ENCODE assay signal across 37 cellular contexts in the genomic region with DNA sequence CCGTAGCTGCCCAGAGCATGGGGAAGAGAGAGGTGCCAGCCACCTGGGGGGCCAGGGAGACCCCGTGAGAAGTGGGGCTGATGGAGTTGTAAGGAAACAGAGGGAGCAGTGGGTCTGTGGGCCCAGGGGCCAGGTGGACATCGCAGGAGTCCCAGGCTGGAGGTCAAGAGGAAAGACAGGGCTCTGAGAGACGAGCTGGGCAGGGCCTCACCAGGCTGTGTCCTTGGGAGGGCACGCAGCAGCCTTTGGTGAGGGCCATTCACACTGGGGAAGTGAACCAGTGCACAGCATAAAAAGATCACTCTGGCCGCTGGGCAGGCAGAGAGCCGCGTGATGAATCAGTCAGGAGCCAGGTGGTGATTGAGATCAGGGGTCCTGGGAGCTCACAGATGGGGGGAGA.
DNase-seq lines count a peak whose midpoint lies in the region; ATAC-seq, FAIRE-seq and TF ChIP-seq lines count a peak whose summit lies in the region.
"Had no signal": no experiment of that assay in that cellular context is flagged by ENCODE, and none has a peak within 500 bp of the region (broad histone marks: within the 10 kb centered on the region; RNA-seq: fewer than 3 reads in every experiment).

No MANE protein-coding gene starts in this region.

- no peak overlapping the region for H2BK15ac ChIP-seq in neuronal stem cell (ENCODE audit: low read length)

- in situ Hi-C loops in HepG2 (cut with HindIII; ENCODE audit: extremely low pct_ligation_motif_present, low pct_unique_long_range_greater_than_20kb): no loop called here

- H3K4me1 Mint-ChIP-seq in glutamatergic neuron (ENCODE audit: low read depth, unreplicated experiment) (no peaks in the 10 kb centered on the region), progenitor cell of endocrine pancreas (ENCODE audit: low read depth) (no peaks in the 10 kb centered on the region)
- H3K4me1 Mint-ChIP-seq: B cell; CD14-positive monocyte; CD4-positive, alpha-beta memory T cell; CD4-positive, CD25-positive, alpha-beta regulatory T cell; CD8-positive, alpha-beta memory T cell had no signal

- no peak for FAIRE-seq in HepG2 (lab: Jason Lieb, UNC)
- no peak for FAIRE-seq in kidney (lab: Jason Lieb, UNC)
- FAIRE-seq: A204.1, A549, D721Med had no signal

- H3K9ac ChIP-seq in HepG2 (ENCODE audit: insufficient read depth, low read depth, low read length) (no peak overlapping the region), neuronal stem cell (ENCODE audit: low read depth, low read length, poor library complexity) (no peak overlapping the region), kidney (ENCODE audit: low read length in 2 of 2) (no peak overlapping the region)
- H3K9ac ChIP-seq: BLaER1; BLaER1 treated with 17β-estradiol and CSF1 and Interleukin-3, amounts not matched to agents 10 nM and 100 nM had no signal

- no peak overlapping the region for H2BK5ac ChIP-seq in neuronal stem cell (ENCODE audit: low read length)

- H3K4me1 ChIP-seq in HepG2 (ENCODE audit: insufficient read depth, low read length) (peaks cover 8% of the 10 kb centered on the region), neuronal stem cell (ENCODE audit: control insufficient read depth in 2 of 2, insufficient read depth in 1 of 2, low read depth in 1 of 2, low read length in 2 of 2) (no peaks in the 10 kb centered on the region), aorta (ENCODE audit: control insufficient read depth in 1 of 2, insufficient read depth in 2 of 2, low read length in 2 of 2) (no peaks in the 10 kb centered on the region), kidney (ENCODE audit: control insufficient read depth in 1 of 2, insufficient read depth in 1 of 2, low read depth in 1 of 2, low read length in 2 of 2) (peaks cover 0 to 3% of the 10 kb centered on the region in 2 donors)
- H3K4me1 ChIP-seq: A549; BE2C; BLaER1; BLaER1 treated with 17β-estradiol and CSF1 and Interleukin-3, amounts not matched to agents 10 nM and 100 nM; Caco-2 had no signal

- no peaks in the 10 kb centered on the region for H3K79me2 ChIP-seq in HepG2 (ENCODE audit: insufficient read depth, low read length)

- ATAC-seq in HepG2: no peak; the same call in 2 of the 3 replicates
- ATAC-seq in aorta (ENCODE audit: low FRiP score): peak; percentile 53
- no peak for ATAC-seq in left cardiac atrium
- ATAC-seq: A549; CD8-positive, alpha-beta T cell had no signal

- no peak overlapping the region for H4K8ac ChIP-seq in neuronal stem cell (ENCODE audit: low read depth, low read length)

- no peaks in the 10 kb centered on the region for H3K79me1 ChIP-seq in neuronal stem cell (ENCODE audit: low read depth, low read length)

- WGBS in HepG2 (ENCODE audit: low lambda C conversion rate): 97% methylated on average over 8 of the region's 8 CpGs
- no CpG with 5 or more reads among the region's 8 CpGs for WGBS in neuronal stem cell (ENCODE audit: extremely low coverage in 2 of 2, insufficient read length in 2 of 2, insufficient replicate concordance in 1 of 2), 2 donors
- 83 to 88% methylated on average over 8 of the region's 8 CpGs for WGBS in aorta, 2 donors

- H3K36me3 ChIP-seq in HepG2 (replicated peaks in 1 of 2; ENCODE audit: control insufficient read depth in 1 of 2, insufficient read depth in 2 of 2, low read length in 2 of 2) (no peaks in the 10 kb centered on the region), neuronal stem cell (replicated peaks in 1 of 2; ENCODE audit: control insufficient read depth in 2 of 2, insufficient read depth in 2 of 2, low read length in 2 of 2) (no peaks in the 10 kb centered on the region), aorta (ENCODE audit: control insufficient read depth in 1 of 2, insufficient read depth in 2 of 2, low read length in 1 of 2) (no peaks in the 10 kb centered on the region), kidney (ENCODE audit: control insufficient read depth in 1 of 2, insufficient read depth in 2 of 2, low read length in 2 of 2) (no peaks in the 10 kb centered on the region)
- H3K36me3 ChIP-seq: BE2C; BLaER1; BLaER1 treated with 17β-estradiol and CSF1 and Interleukin-3, amounts not matched to agents 10 nM and 100 nM had no signal

- no peak overlapping the region for H3K4me3 ChIP-seq in HepG2 (replicated peaks in 1 of 3; ENCODE audit: insufficient read depth in 1 of 3, low read depth in 2 of 3, low read length in 3 of 3)
- no peak overlapping the region for H3K4me3 ChIP-seq in neuronal stem cell (ENCODE audit: low read length in 2 of 2)
- H3K4me3 ChIP-seq in aorta (ENCODE audit: low read length in 2 of 2): no peak overlapping the region
- no peak overlapping the region for H3K4me3 ChIP-seq in kidney (ENCODE audit: low read length in 2 of 2)
- H3K4me3 ChIP-seq: A549; BLaER1; BLaER1 treated with 17β-estradiol and CSF1 and Interleukin-3, amounts not matched to agents 10 nM and 100 nM had no signal

- no peak overlapping the region for H2BK120ac ChIP-seq in neuronal stem cell (ENCODE audit: low read depth, low read length)

- H3K27me3 ChIP-seq in HepG2 (ENCODE audit: control insufficient read depth in 1 of 2, insufficient read depth in 2 of 2, low read length in 2 of 2): no peaks in the 10 kb centered on the region
- peaks cover 0 to 6% (median 0%) of the 10 kb centered on the region in 3 experiments for H3K27me3 ChIP-seq in neuronal stem cell (ENCODE audit: control insufficient read depth in 3 of 3, insufficient read depth in 3 of 3, low read depth in 1 of 3, low read length in 3 of 3)
- no peaks in the 10 kb centered on the region for H3K27me3 ChIP-seq in aorta (ENCODE audit: control insufficient read depth in 1 of 2, insufficient read depth in 2 of 2, low read length in 1 of 2)
- H3K27me3 ChIP-seq: BLaER1; BLaER1 treated with 17β-estradiol and CSF1 and Interleukin-3, amounts not matched to agents 10 nM and 100 nM had no signal

- CTCF ChIA-PET in HepG2 (lab: Yijun Ruan, JAX; ENCODE audit: low intra/inter-chr PET ratio, low total read pairs): no interaction called here

- H3K14ac ChIP-seq in neuronal stem cell (ENCODE audit: low read length): no peak overlapping the region

- H3K27ac ChIP-seq in HepG2 (ENCODE audit: extremely low read length, insufficient read depth, low read length) (no peak overlapping the region), neuronal stem cell (replicated peaks; ENCODE audit: low read length) (no peak overlapping the region), aorta (ENCODE audit: low read depth in 1 of 2, low read length in 2 of 2) (no peak overlapping the region), kidney (ENCODE audit: low read depth in 2 of 2, low read length in 2 of 2) (no peak overlapping the region)
- H3K27ac ChIP-seq: 22Rv1; A549; BLaER1; BLaER1 treated with 17β-estradiol and CSF1 and Interleukin-3, amounts not matched to agents 10 nM and 100 nM; C4-2B had no signal

- H3K4me2 ChIP-seq in HepG2 (ENCODE audit: low read depth, low read length) (no peak overlapping the region), neuronal stem cell (ENCODE audit: insufficient read depth, low read length, poor library complexity, severe bottlenecking) (no peak overlapping the region)
- H3K4me2 ChIP-seq: A549; BLaER1; BLaER1 treated with 17β-estradiol and CSF1 and Interleukin-3, amounts not matched to agents 10 nM and 100 nM had no signal

- H3K27ac Mint-ChIP-seq in glutamatergic neuron (ENCODE audit: unreplicated experiment) (no peak overlapping the region), progenitor cell of endocrine pancreas (no peak overlapping the region)
- H3K27ac Mint-ChIP-seq: B cell; CD14-positive monocyte; CD4-positive, alpha-beta memory T cell; CD4-positive, alpha-beta T cell; CD4-positive, CD25-positive, alpha-beta regulatory T cell; CD8-positive, alpha-beta T cell had no signal

- H3K36me3 Mint-ChIP-seq in glutamatergic neuron (ENCODE audit: unreplicated experiment) (no peaks in the 10 kb centered on the region), progenitor cell of endocrine pancreas (ENCODE audit: insufficient read depth) (no peaks in the 10 kb centered on the region)
- H3K36me3 Mint-ChIP-seq: CD14-positive monocyte; CD4-positive, alpha-beta memory T cell; CD4-positive, CD25-positive, alpha-beta regulatory T cell; CD8-positive, alpha-beta memory T cell; CD8-positive, alpha-beta T cell had no signal

- no peak for TF ChIP-seq POLR2A in HepG2 (IDR thresholded peaks at IDR 0.05; ENCODE audit: insufficient read depth in 1 of 2, low read depth in 2 of 2, low read length in 2 of 2)

- POLR2A ChIA-PET in HepG2 (lab: Yijun Ruan, JAX): interaction anchor here (2.3 kb wide), 1 partner anchor 30 kb away, joined by 7 read pairs; no protein-coding TSS in a partner anchor

- H3K18ac ChIP-seq in neuronal stem cell (ENCODE audit: low read length): no peak overlapping the region

- no peak for TF ChIP-seq CTCF in glutamatergic neuron (IDR thresholded peaks at IDR 0.05; ENCODE audit: partially characterized antibody, unreplicated experiment)
- no peak for TF ChIP-seq CTCF in HepG2 (CRISPR knock-in tag; IDR thresholded peaks at IDR 0.05)
- TF ChIP-seq CTCF in progenitor cell of endocrine pancreas (IDR thresholded peaks at IDR 0.05; ENCODE audit: unreplicated experiment): no peak
- TF ChIP-seq CTCF in kidney (IDR thresholded peaks at IDR 0.05; ENCODE audit: borderline replicate concordance, extremely low read depth, insufficient read depth): no peak

- no TSS peak for BruUV-seq in HepG2 (replicated peaks; lab: Mats Ljungman, UMichigan)

- H3K9me3 ChIP-seq in HepG2 (ENCODE audit: low read length) (no peaks in the 10 kb centered on the region), neuronal stem cell (replicated peaks in 1 of 2; ENCODE audit: control insufficient read depth in 2 of 2, insufficient read depth in 1 of 2, low read depth in 1 of 2, low read length in 2 of 2) (no peaks in the 10 kb centered on the region), aorta (ENCODE audit: control insufficient read depth, low read length) (no peaks in the 10 kb centered on the region), kidney (ENCODE audit: control insufficient read depth in 1 of 2, low read length in 2 of 2) (no peaks in the 10 kb centered on the region)
- H3K9me3 ChIP-seq: A549; BE2C; BLaER1; BLaER1 treated with 17β-estradiol and CSF1 and Interleukin-3, amounts not matched to agents 10 nM and 100 nM; Caco-2 had no signal

- H3K27me3 Mint-ChIP-seq in glutamatergic neuron (ENCODE audit: unreplicated experiment): peaks cover 2% of the 10 kb centered on the region
- peaks cover 37% of the 10 kb centered on the region for H3K27me3 Mint-ChIP-seq in progenitor cell of endocrine pancreas

- H3K9me3 Mint-ChIP-seq in glutamatergic neuron (ENCODE audit: unreplicated experiment) (no peaks in the 10 kb centered on the region), progenitor cell of endocrine pancreas (ENCODE audit: low read depth) (no peaks in the 10 kb centered on the region)
- H3K9me3 Mint-ChIP-seq: CD14-positive monocyte; CD4-positive, alpha-beta memory T cell; CD4-positive, alpha-beta T cell; CD4-positive, CD25-positive, alpha-beta regulatory T cell; CD8-positive, alpha-beta memory T cell; CD8-positive, alpha-beta T cell had no signal

- H3K23ac ChIP-seq in neuronal stem cell (ENCODE audit: low read depth, low read length, poor library complexity): peak overlapping the region; percentile 30

- no peak overlapping the region for H3K4ac ChIP-seq in neuronal stem cell (ENCODE audit: low read length)

- no peak overlapping the region for H4K91ac ChIP-seq in neuronal stem cell (ENCODE audit: low read depth, low read length, poor library complexity)

- TF ChIP-seq EP300 in HepG2 (IDR thresholded peaks at IDR 0.05; ENCODE audit: low read depth in 2 of 2, low read length in 2 of 2) (no peak), HepG2 (CRISPR knock-in tag; IDR thresholded peaks at IDR 0.05; ENCODE audit: borderline replicate concordance) (no peak)

- H2AFZ ChIP-seq in HepG2 (ENCODE audit: low read length) (no peak overlapping the region), neuronal stem cell (ENCODE audit: low read length) (no peak overlapping the region)

- no peak overlapping the region for H2AK5ac ChIP-seq in neuronal stem cell (ENCODE audit: low read depth, low read length)

- intact Hi-C loops in HepG2 (cut with micrococcal nuclease; ENCODE audit: unreplicated experiment) (no loop called here), aorta (cut with DNase I) (no loop called here), kidney (cut with DNase I) (no loop called here), left cardiac atrium (cut with DNase I) (no loop called here)

- H3K4me3 Mint-ChIP-seq in glutamatergic neuron (ENCODE audit: unreplicated experiment) (peak overlapping the region; percentile 39), progenitor cell of endocrine pancreas (ENCODE audit: low read depth) (no peak overlapping the region)
- H3K4me3 Mint-ChIP-seq: B cell; CD14-positive monocyte; CD4-positive, alpha-beta T cell; CD4-positive, CD25-positive, alpha-beta regulatory T cell; CD8-positive, alpha-beta memory T cell; CD8-positive, alpha-beta T cell had no signal

- DNase-seq in glutamatergic neuron (no peak), HepG2 (ENCODE audit: low spot score) (no peak), neuronal stem cell (ENCODE audit: low spot score) (no peak), aorta (no peak), HuH-7.5 (ENCODE audit: low spot score) (no peak), progenitor cell of endocrine pancreas (ENCODE audit: low spot score, unreplicated experiment) (no peak), kidney (no peak), left cardiac atrium (no peak)
- DNase-seq: 8988T; ACHN; AML-193; BE2C; C1 segment of cervical spinal cord; Caco-2; Calu3; CD4-positive, alpha-beta memory T cell; CD4-positive, alpha-beta T cell; CD4-positive, CD25-positive, alpha-beta regulatory T cell; CD8-positive, alpha-beta memory T cell; CD8-positive, alpha-beta T cell; COR-L47; DMS 273 treated with DMSO at 0.1 percent for 48 hours; DMS153; DMS53; DMS79; DMS79 treated with DMSO at 0.1 percent for 48 hours; DND-41; EL had no signal

- H4K20me1 ChIP-seq in HepG2 (ENCODE audit: insufficient read depth, low read length): no peaks in the 10 kb centered on the region
- H4K20me1 ChIP-seq: BLaER1; BLaER1 treated with 17β-estradiol and CSF1 and Interleukin-3, amounts not matched to agents 10 nM and 100 nM had no signal

- no peak overlapping the region for H2BK12ac ChIP-seq in neuronal stem cell (ENCODE audit: low read length)

- TF ChIP-seq RAD21 in HepG2 (CRISPR knock-in tag; IDR thresholded peaks at IDR 0.05): no peak
